27 cellular contexts compared by ENCODE assay signal in the genomic region with DNA sequence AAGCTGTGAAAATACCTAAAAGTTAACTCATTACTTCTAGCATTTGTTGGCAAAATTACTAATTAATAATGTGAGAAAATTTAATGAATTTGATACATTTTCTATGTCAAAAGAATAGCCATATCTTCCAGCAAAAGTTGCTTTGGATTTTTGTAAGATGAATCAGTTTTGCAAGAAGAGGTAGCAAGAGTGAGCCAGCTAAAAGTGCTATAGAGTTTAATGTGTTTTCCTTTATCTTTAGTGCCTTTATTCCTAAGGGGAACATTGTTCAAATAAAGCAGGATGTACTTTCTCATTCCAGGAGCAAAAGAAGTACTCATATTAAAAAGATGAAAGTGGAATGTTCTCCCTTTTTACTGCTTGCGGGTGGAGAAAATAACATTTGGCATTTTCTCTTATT.
"Had no signal": no experiment of that assay in that cellular context is flagged by ENCODE, and none has a peak within 500 bp of the region (broad histone marks: within the 10 kb centered on the region; RNA-seq: fewer than 3 reads in every experiment).

No MANE protein-coding gene starts in this region.

- FAIRE-seq: bronchial epithelial cell had no signal

- DNase-seq: activated CD4-positive, alpha-beta T cell treated with anti-CD3 and anti-CD28 coated beads for 4 hours; activated CD4-positive, alpha-beta T cell treated with anti-CD3 and anti-CD28 coated beads, Interleukin-2, amount 50 U/mL, for 4 hours; activated CD4-positive, CD25-positive, alpha-beta regulatory T cell; activated naive CD4-positive, alpha-beta T cell; activated T-cell treated with anti-CD3 and anti-CD28 coated beads for 4 hours; activated T-cell treated with anti-CD3 and anti-CD28 coated beads, Interleukin-2, amount 50 U/mL, for 72 hours; dorsolateral prefrontal cortex; effector memory CD4-positive, alpha-beta T cell; erythroblast; foreskin melanocyte; heart right ventricle; left lung; retina; stimulated activated CD4-positive, alpha-beta T cell treated with anti-CD3 and anti-CD28 coated beads, Interleukin-15, amount 100 ng/mL, for 24 hours; stimulated activated CD4-positive, alpha-beta T cell treated with anti-CD3 and anti-CD28 coated beads, Interleukin-2, amount 100 ng/mL, for 24 hours; stimulated activated naive CD4-positive, alpha-beta T cell; T-helper 1 cell; transverse colon had no signal

- H3K27me3 Mint-ChIP-seq: progenitor cell of endocrine pancreas had no signal

- H3K9me3 Mint-ChIP-seq: nephron; T-helper 2 cell treated with Interferon-gamma antibody and Interleukin-4, amounts not matched to agents 5 μg/mL and 100 μg/mL, for 36 hours had no signal

- H3K36me3 ChIP-seq: ascending aorta, heart right ventricle, left lung, neutrophil, transverse colon had no signal

- H3K9me3 ChIP-seq: ascending aorta, heart right ventricle, left lung, neutrophil, transverse colon had no signal

- H3K4me1 Mint-ChIP-seq: nephron had no signal

- H3K27ac Mint-ChIP-seq: activated naive CD4-positive, alpha-beta T cell treated with anti-CD3 and anti-CD28 coated beads, Interleukin-2, amount 50 U/mL, for 72 hours; activated T-cell treated with anti-CD3 and anti-CD28 coated beads, Interleukin-2, amount 50 U/mL, for 72 hours; nephron; progenitor cell of endocrine pancreas; T-helper 2 cell treated with Interferon-gamma antibody and Interleukin-4, amounts not matched to agents 5 μg/mL and 100 μg/mL, for 36 hours had no signal

- H3K4me1 ChIP-seq: ascending aorta, heart right ventricle, left lung, transverse colon had no signal

- H3K4me3 ChIP-seq: ascending aorta, coronary artery, dorsolateral prefrontal cortex, heart right ventricle, left lung, lung, transverse colon had no signal

- H3K27ac ChIP-seq: ascending aorta, coronary artery, dorsolateral prefrontal cortex, heart right ventricle, left lung, neutrophil, transverse colon had no signal

- H3K27me3 ChIP-seq: ascending aorta, dorsolateral prefrontal cortex, heart right ventricle, left lung, neutrophil, transverse colon had no signal

- H3K4me3 Mint-ChIP-seq: activated T-cell treated with anti-CD3 and anti-CD28 coated beads, Interleukin-2, amount 50 U/mL, for 72 hours; nephron; T-helper 2 cell treated with Interferon-gamma antibody and Interleukin-4, amounts not matched to agents 5 μg/mL and 100 μg/mL, for 36 hours had no signal
